ENCODE assay signal across 7 cellular contexts in the genomic region with DNA sequence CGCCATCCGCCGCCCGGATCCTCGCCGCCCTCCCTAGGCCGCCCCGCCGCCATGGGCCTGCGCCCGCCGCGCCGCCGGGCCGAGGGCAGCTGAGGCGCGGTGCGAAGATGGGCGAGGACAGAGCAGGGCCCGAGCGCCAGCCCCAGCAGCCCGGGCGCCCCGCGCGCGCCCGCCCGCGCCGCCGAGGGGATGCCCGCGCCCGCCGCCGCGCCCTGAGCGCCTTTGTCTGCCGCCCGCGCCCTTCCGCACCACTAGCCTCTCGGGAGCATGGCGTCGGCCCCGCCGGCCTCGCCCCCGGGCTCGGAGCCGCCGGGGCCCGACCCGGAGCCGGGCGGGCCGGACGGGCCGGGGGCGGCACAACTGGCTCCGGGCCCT. TPM values are rescaled to one million over a fixed set of nuclear protein-coding genes. Genes with fewer than 3 reads are reported as not detected.
A peak's percentile ranks its signal among the peaks of the same experiment; 100 is the strongest.
DNase-seq lines count a peak whose midpoint lies in the region; ATAC-seq and TF ChIP-seq lines count a peak whose summit lies in the region.

No MANE protein-coding gene starts in this region.

- in situ Hi-C loops in KBM-7 (cut with MboI; ENCODE audit: low pct_unique_long_range_greater_than_20kb, low sequenced_read_pairs): no loop called here

- H3K4me3 Mint-ChIP-seq in endothelial cell (ENCODE audit: unreplicated experiment) (no peak overlapping the region), osteocyte (ENCODE audit: unreplicated experiment) (peak overlapping the region; percentile 80)

- H3K27ac ChIP-seq in RWPE2 (ENCODE audit: poor library complexity, severe bottlenecking): peak overlapping the region; percentile 95

- H3K27ac Mint-ChIP-seq in endothelial cell (ENCODE audit: unreplicated experiment) (no peak overlapping the region), osteocyte (ENCODE audit: unreplicated experiment) (peak overlapping the region; percentile 93)

- H3K27me3 Mint-ChIP-seq in endothelial cell (ENCODE audit: unreplicated experiment) (peaks cover 16% of the 10 kb centered on the region), osteocyte (ENCODE audit: unreplicated experiment) (no peaks in the 10 kb centered on the region)

- TF ChIP-seq CTCF in RWPE2 (IDR thresholded peaks at IDR 0.05; ENCODE audit: poor library complexity, severe bottlenecking): no peak
- no peak for TF ChIP-seq CTCF in endothelial cell (IDR thresholded peaks at IDR 0.05; ENCODE audit: unreplicated experiment)
- no peak for TF ChIP-seq CTCF in osteocyte (IDR thresholded peaks at IDR 0.05)

- peaks cover 6% of the 10 kb centered on the region for H3K36me3 Mint-ChIP-seq in endothelial cell (ENCODE audit: low read depth, unreplicated experiment)
- peaks cover 7% of the 10 kb centered on the region for H3K36me3 Mint-ChIP-seq in osteocyte (ENCODE audit: unreplicated experiment)

- no peaks in the 10 kb centered on the region for H3K27me3 ChIP-seq in RWPE2 (ENCODE audit: insufficient read depth, poor library complexity, severe bottlenecking)

- H3K4me1 ChIP-seq in RWPE2 (ENCODE audit: insufficient read depth, poor library complexity, severe bottlenecking): peaks cover 13% of the 10 kb centered on the region

- no peaks in the 10 kb centered on the region for H3K9me3 ChIP-seq in RWPE2 (ENCODE audit: severe bottlenecking)

- H3K36me3 ChIP-seq in RWPE2 (ENCODE audit: low read depth): peaks cover 17% of the 10 kb centered on the region

- H3K9me3 Mint-ChIP-seq in endothelial cell (ENCODE audit: unreplicated experiment) (no peaks in the 10 kb centered on the region), osteocyte (ENCODE audit: unreplicated experiment) (no peaks in the 10 kb centered on the region)

- ATAC-seq in GM18861 (IDR thresholded peaks at IDR 0.05; ENCODE audit: unreplicated experiment): peak; percentile 21
- peak; percentile 23 for ATAC-seq in HG02571 (IDR thresholded peaks at IDR 0.05; ENCODE audit: unreplicated experiment)
- peak; percentile 2; the same call in 1 of the 3 replicates for ATAC-seq in RWPE2 (ENCODE audit: low read depth)

- H3K4me3 ChIP-seq in RWPE2 (ENCODE audit: severe bottlenecking): peak overlapping the region; percentile 77

- no peak for DNase-seq in RWPE2 (ENCODE audit: low spot score)
- DNase-seq in endothelial cell (ENCODE audit: low spot score): peak; percentile 31
- no peak for DNase-seq in osteocyte (ENCODE audit: extremely low spot score, unreplicated experiment)
- DNase-seq in KBM-7: no peak
- DNase-seq in retina: no peak

- peaks cover 17% of the 10 kb centered on the region for H3K4me1 Mint-ChIP-seq in endothelial cell (ENCODE audit: unreplicated experiment)
- peaks cover 44% of the 10 kb centered on the region for H3K4me1 Mint-ChIP-seq in osteocyte (ENCODE audit: unreplicated experiment)

RNA-seq across cellular contexts. Expression of a gene that starts 0.3 kb away (rescaled TPM):
- total RNA-seq in endothelial cell (ENCODE audit: unreplicated experiment) (81.5 TPM), osteocyte (60.2 and 65.2 TPM in 2 replicates)

RNA-seq across cellular contexts. Expression of a gene that starts 24.0 kb away (rescaled TPM):
- total RNA-seq in endothelial cell (ENCODE audit: unreplicated experiment) (14.6 TPM), osteocyte (23.4 and 23.9 TPM in 2 replicates)

RNA-seq across cellular contexts. Expression of a gene that starts 28.7 kb away (rescaled TPM):
- 139 TPM for total RNA-seq in endothelial cell (ENCODE audit: unreplicated experiment)
- total RNA-seq in osteocyte: 148 and 157 TPM in 2 replicates

RNA-seq across cellular contexts. Expression of a gene that starts 43.9 kb away (rescaled TPM):
- 133 TPM for total RNA-seq in endothelial cell (ENCODE audit: unreplicated experiment)
- total RNA-seq in osteocyte: 59.3 and 61.6 TPM in 2 replicates

RNA-seq across cellular contexts. Expression of a gene that starts 55.4 kb away (rescaled TPM):
- total RNA-seq in endothelial cell (ENCODE audit: unreplicated experiment): 70.8 TPM
- 71.7 and 74.3 TPM in 2 replicates for total RNA-seq in osteocyte
